In the genomic region with DNA sequence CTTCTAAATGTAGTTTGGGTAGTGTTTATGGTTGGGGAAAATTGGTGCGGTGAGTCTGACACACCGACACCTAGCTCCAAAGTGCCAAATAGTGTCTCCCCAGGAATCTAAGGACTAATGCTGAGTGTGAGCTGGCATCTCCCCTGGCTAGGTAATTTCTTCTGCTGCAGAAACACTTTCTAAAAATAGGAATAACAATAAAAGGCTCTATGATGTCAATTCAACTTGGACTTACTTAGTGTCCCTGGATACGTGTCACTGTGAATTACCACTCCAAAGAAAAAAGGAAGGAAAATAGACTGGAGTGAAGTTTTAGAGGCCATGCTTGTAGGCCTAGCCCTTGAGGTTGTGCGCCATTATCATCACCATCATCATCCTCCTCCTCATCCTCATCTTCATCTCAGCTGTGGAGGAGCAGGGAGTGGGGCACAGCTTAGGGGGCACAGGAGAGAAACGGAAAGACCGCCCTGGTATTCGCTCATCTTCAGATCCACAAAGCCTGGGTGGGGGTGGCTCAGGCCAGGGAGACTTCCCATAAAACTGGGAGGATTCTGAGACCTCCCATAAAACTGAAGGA, we compare ENCODE assay signal across 19 cellular contexts.
DNase-seq lines count a peak whose midpoint lies in the region; ATAC-seq and TF ChIP-seq lines count a peak whose summit lies in the region.
"Had no signal": no experiment of that assay in that cellular context is flagged by ENCODE, and none has a peak within 500 bp of the region (broad histone marks: within the 10 kb centered on the region; RNA-seq: fewer than 3 reads in every experiment).

No MANE protein-coding gene starts in this region.

- H3K4me2 ChIP-seq in neural cell (ENCODE audit: low read length), result no peak overlapping the region
- H3K4me2 ChIP-seq: BLaER1 had no signal

- H3K9me2 ChIP-seq in neural cell (ENCODE audit: insufficient read depth, low read length), result no peaks in the 10 kb centered on the region

- H3K9me3 ChIP-seq in right atrium auricular region, result no peaks in the 10 kb centered on the region
- peaks cover 0 to 3% (median 0%) of the 10 kb centered on the region in 11 donors for H3K9me3 ChIP-seq in heart right ventricle
- no peaks in the 10 kb centered on the region for H3K9me3 ChIP-seq in neural cell (ENCODE audit: low read length)
- H3K9me3 ChIP-seq: Caco-2 had no signal

- no peak overlapping the region for H3K9ac ChIP-seq in neural cell (ENCODE audit: low read length)
- H3K9ac ChIP-seq: BLaER1, GM23248 had no signal

- H3K36me3 ChIP-seq in right atrium auricular region, result no peaks in the 10 kb centered on the region
- H3K36me3 ChIP-seq in heart right ventricle, result peaks cover 0 to 40% (median 0%) of the 10 kb centered on the region in 9 donors
- no peaks in the 10 kb centered on the region for H3K36me3 ChIP-seq in neural cell (ENCODE audit: insufficient read depth, low read length)
- H3K36me3 ChIP-seq: BLaER1 had no signal

- DNase-seq in Right ventricle myocardium inferior (ENCODE audit: missing footprints) (no peak), right atrium auricular region (ENCODE audit: low spot score) (no peak), heart right ventricle (no peak), cardiac septum (ENCODE audit: low spot score) (no peak), HK-2 (ENCODE audit: unreplicated experiment) (no peak), SK-N-DZ (ENCODE audit: low spot score) (no peak)
- no peak for DNase-seq in activated T-cell treated with anti-CD3 and anti-CD28 coated beads, Interleukin-2, amount 50 U/mL, for 48 hours
- DNase-seq: Caco-2; CD4-positive, CD25-positive, alpha-beta regulatory T cell; CD8-positive, alpha-beta T cell; DMS153; DND-41; GM23248; H7; HCEC 1CT had no signal

- intact Hi-C loops in Right ventricle myocardium inferior (cut with DNase I), result no loop called here
- intact Hi-C loops in heart right ventricle (cut with DNase I), result no loop called here
- intact Hi-C loops in cardiac septum (cut with DNase I), result no loop called here

- no peak overlapping the region for H3K27ac ChIP-seq in right atrium auricular region
- H3K27ac ChIP-seq in heart right ventricle, result peak overlapping the region in 4 of 10 donors; percentile 13 to 33 (median 16)
- peak overlapping the region; percentile 28 for H3K27ac ChIP-seq in neural cell (ENCODE audit: low read length)
- H3K27ac ChIP-seq: 22Rv1, BLaER1, C4-2B, GM23248 had no signal

- TF ChIP-seq CTCF in right atrium auricular region (IDR thresholded peaks at IDR 0.05) (no peak), heart right ventricle (IDR thresholded peaks at IDR 0.05) (no peak), neural cell (IDR thresholded peaks at IDR 0.05; ENCODE audit: poor library complexity, severe bottlenecking) (no peak)

- H3K4me1 ChIP-seq in right atrium auricular region (no peaks in the 10 kb centered on the region), heart right ventricle (peaks cover 0 to 25% (median 3%) of the 10 kb centered on the region in 9 donors)
- H3K4me1 ChIP-seq: BLaER1 had no signal

- H3K4me3 ChIP-seq in right atrium auricular region, result no peak overlapping the region
- no peak overlapping the region for H3K4me3 ChIP-seq in heart right ventricle
- H3K4me3 ChIP-seq in neural cell (ENCODE audit: low read length), result no peak overlapping the region
- H3K4me3 ChIP-seq: BLaER1, GM23248 had no signal

- no peak overlapping the region for H2AFZ ChIP-seq in neural cell (ENCODE audit: low read depth, low read length)
- H2AFZ ChIP-seq: GM23248 had no signal

- peak; percentile 26 for ATAC-seq in Right ventricle myocardium inferior
- ATAC-seq in heart right ventricle, result peak in 6 of 8 donors; percentile 8 to 72 (median 58)
- ATAC-seq: CD8-positive, alpha-beta T cell had no signal

- no peaks in the 10 kb centered on the region for H4K20me1 ChIP-seq in neural cell (ENCODE audit: insufficient read depth)
- H4K20me1 ChIP-seq: BLaER1 had no signal

- H3F3A ChIP-seq in neural cell (ENCODE audit: insufficient read depth, low read length, poor library complexity, severe bottlenecking), result no peaks in the 10 kb centered on the region

- no peaks in the 10 kb centered on the region for H3K79me2 ChIP-seq in neural cell (replicated peaks; ENCODE audit: insufficient read depth, low read length)

- 76 to 85% methylated on average over 7 of the region's 7 CpGs for WGBS in heart right ventricle, 2 donors

- no peak for TF ChIP-seq RAD21 in neural cell (conservative IDR thresholded peaks at IDR 0.05)

- H3K27me3 ChIP-seq in right atrium auricular region (no peaks in the 10 kb centered on the region), heart right ventricle (no peaks in the 10 kb centered on the region), neural cell (ENCODE audit: insufficient read depth, low read depth, low read length) (no peaks in the 10 kb centered on the region)
- H3K27me3 ChIP-seq: BLaER1 had no signal

- TF ChIP-seq EP300 in neural cell (conservative IDR thresholded peaks at IDR 0.05; ENCODE audit: poor library complexity, severe bottlenecking), result no peak

TF ChIP-seq in neural cell, 6 proteins besides CTCF, POLR2A, EP300 and RAD21:
- TF ChIP-seq MXI1 (conservative IDR thresholded peaks at IDR 0.05; ENCODE audit: poor library complexity, severe bottlenecking) (no peak), TAF1 (IDR thresholded peaks at IDR 0.05; ENCODE audit: low read depth) (no peak), REST (IDR thresholded peaks at IDR 0.05; ENCODE audit: borderline replicate concordance) (no peak), EZH2 (IDR thresholded peaks at IDR 0.05; ENCODE audit: borderline replicate concordance, insufficient read depth, low read length, poor library complexity, severe bottlenecking) (no peak), SMC3 (conservative IDR thresholded peaks at IDR 0.05; ENCODE audit: poor library complexity) (no peak), POLR2AphosphoS5 (IDR thresholded peaks at IDR 0.05) (no peak)
TF ChIP-seq in neural cell: peak in this region for 0.
